In the genomic region with DNA sequence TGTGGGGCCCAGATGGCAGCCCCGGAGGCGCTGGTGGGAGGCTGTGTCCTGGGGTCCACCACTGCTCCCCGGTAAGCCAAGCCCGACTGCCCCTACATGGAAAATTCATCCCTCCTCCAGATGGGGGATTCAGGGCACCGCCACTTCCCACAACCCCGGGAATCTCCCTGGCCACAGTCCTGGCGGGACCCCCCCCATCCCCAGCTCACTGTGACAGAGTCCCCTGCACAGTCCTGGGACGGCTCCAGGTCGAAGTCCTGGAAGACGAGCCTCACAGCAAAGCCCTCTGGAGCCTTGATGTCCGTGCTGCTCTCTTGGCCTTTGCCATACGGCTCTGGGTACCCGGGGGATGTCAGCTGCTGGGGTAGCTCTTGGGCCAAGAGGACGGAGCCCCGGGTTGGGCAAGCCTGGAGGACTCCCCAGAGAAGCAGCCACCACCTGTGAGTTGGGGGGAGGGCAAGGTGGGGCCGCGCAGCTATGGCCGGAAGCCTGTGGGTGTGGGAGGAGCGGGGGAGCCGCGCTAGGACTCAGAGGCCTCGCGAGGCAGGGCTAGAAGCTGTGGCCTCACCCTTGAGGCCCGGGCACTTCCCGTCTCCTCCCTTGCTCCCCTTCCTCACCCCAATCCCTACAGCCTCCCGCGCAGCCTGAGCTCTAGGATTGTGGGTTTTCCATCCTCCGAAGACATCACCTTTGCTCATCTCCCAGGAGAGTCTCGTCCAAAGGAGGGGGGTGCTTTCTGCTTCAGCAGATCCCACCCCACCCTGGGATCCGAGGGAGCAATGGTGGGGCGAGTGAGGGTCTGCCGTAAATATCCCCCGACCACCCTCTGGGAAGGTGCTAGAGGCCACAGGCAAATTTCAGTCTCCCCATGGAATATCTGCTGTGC, we compare ENCODE assay signal across 8 cellular contexts. TPM values are rescaled to one million over a fixed set of nuclear protein-coding genes. Genes with fewer than 3 reads are reported as not detected.
DNase-seq lines count a peak whose midpoint lies in the region; ATAC-seq lines count a peak whose summit lies in the region.

No MANE protein-coding gene starts in this region.

- H4K91ac ChIP-seq in mesenchymal stem cell (ENCODE audit: low read length), result peak overlapping the region; percentile 91

- no peaks in the 10 kb centered on the region for H3K27me3 ChIP-seq in duodenal mucosa (ENCODE audit: control insufficient read depth in 1 of 2, insufficient read depth in 2 of 2, low read length in 2 of 2)
- H3K27me3 ChIP-seq in mesenchymal stem cell (ENCODE audit: control insufficient read depth in 1 of 2, insufficient read depth in 1 of 2, low read length in 2 of 2), result no peaks in the 10 kb centered on the region

- 30% methylated on average over 27 of the region's 33 CpGs for WGBS in mesenchymal stem cell

- peaks cover 10% of the 10 kb centered on the region for H3K9me3 Mint-ChIP-seq in activated CD4-positive, alpha-beta T cell treated with anti-CD3 and anti-CD28 coated beads, Interleukin-2, amount 10 ng/mL, durations not matched to agents 24 days and 14 days

- peak overlapping the region; percentile 81 for H3K27ac ChIP-seq in duodenal mucosa (ENCODE audit: low read depth, low read length)
- peak overlapping the region; percentile 79 for H3K27ac ChIP-seq in mesenchymal stem cell (ENCODE audit: low read length, poor library complexity, severe bottlenecking)

- peak overlapping the region; percentile 74 for H4K8ac ChIP-seq in mesenchymal stem cell (ENCODE audit: low read length)

- H3K18ac ChIP-seq in mesenchymal stem cell (ENCODE audit: low read depth in 1 of 2, low read length in 2 of 2), result peak overlapping the region; percentile 55 to 92

- H2AK5ac ChIP-seq in mesenchymal stem cell (ENCODE audit: low read length, severe bottlenecking), result peak overlapping the region; percentile 71

- peak overlapping the region; percentile 82 to 96 for H3K9ac ChIP-seq in duodenal mucosa (ENCODE audit: low read depth in 1 of 2, low read length in 2 of 2)
- H3K9ac ChIP-seq in mesenchymal stem cell (ENCODE audit: low read length), result peak overlapping the region; percentile 90

- peak overlapping the region; percentile 95 for H3K4me3 Mint-ChIP-seq in activated CD4-positive, alpha-beta T cell treated with anti-CD3 and anti-CD28 coated beads, Interleukin-2, amount 10 ng/mL, durations not matched to agents 24 days and 14 days

- H3K9me3 ChIP-seq in duodenal mucosa (ENCODE audit: control insufficient read depth in 1 of 2, low read length in 2 of 2), result peaks cover 0 to 2% of the 10 kb centered on the region in 2 donors
- H3K9me3 ChIP-seq in mesenchymal stem cell (ENCODE audit: control insufficient read depth, low read length), result peaks cover 3% of the 10 kb centered on the region

- H3K79me1 ChIP-seq in mesenchymal stem cell (replicated peaks; ENCODE audit: low read length, poor library complexity, severe bottlenecking), result peaks cover 20% of the 10 kb centered on the region

- peak overlapping the region; percentile 55 for H2BK15ac ChIP-seq in mesenchymal stem cell (ENCODE audit: low read depth, poor library complexity, severe bottlenecking)

- peak overlapping the region in 1 of 2 experiments; percentile 89 for H3K23ac ChIP-seq in mesenchymal stem cell (ENCODE audit: low read length in 2 of 2)

- peaks cover 0 to 3% of the 10 kb centered on the region in 2 donors for H3K36me3 ChIP-seq in duodenal mucosa (ENCODE audit: control insufficient read depth in 1 of 2, insufficient read depth in 2 of 2, low read length in 2 of 2)
- H3K36me3 ChIP-seq in mesenchymal stem cell (ENCODE audit: control insufficient read depth in 1 of 2, insufficient read depth in 2 of 2, low read depth in 1 of 2, low read length in 2 of 2), result peaks cover 6 to 30% of the 10 kb centered on the region in 2 experiments

- peak overlapping the region; percentile 79 for H3K4me2 ChIP-seq in mesenchymal stem cell (ENCODE audit: low read length, poor library complexity, severe bottlenecking)

- H3K27me3 Mint-ChIP-seq in activated CD4-positive, alpha-beta T cell treated with anti-CD3 and anti-CD28 coated beads, Interleukin-2, amount 10 ng/mL, durations not matched to agents 24 days and 14 days, result no peaks in the 10 kb centered on the region

- peak overlapping the region; percentile 85 to 97 for H3K4me3 ChIP-seq in duodenal mucosa (ENCODE audit: low read depth in 1 of 2, low read length in 2 of 2)
- H3K4me3 ChIP-seq in mesenchymal stem cell (ENCODE audit: insufficient read depth in 1 of 2, low read depth in 1 of 2, low read length in 2 of 2), result peak overlapping the region; percentile 66 to 87

- H3K4me1 Mint-ChIP-seq in activated CD4-positive, alpha-beta T cell treated with anti-CD3 and anti-CD28 coated beads, Interleukin-2, amount 10 ng/mL, durations not matched to agents 24 days and 14 days, result peaks cover 39% of the 10 kb centered on the region

- H3K27ac Mint-ChIP-seq in activated CD4-positive, alpha-beta T cell treated with anti-CD3 and anti-CD28 coated beads, Interleukin-2, amount 10 ng/mL, durations not matched to agents 24 days and 14 days, result peak overlapping the region; percentile 92

- intact Hi-C loops in activated CD4-positive, alpha-beta T cell treated with anti-CD3 and anti-CD28 coated beads, Interleukin-2, amount 10 ng/mL, durations not matched to agents 24 days and 14 days (cut with micrococcal nuclease), result loop anchor here (1.0 to 2.0 kb wide), 3 partner anchors 90 to 183 kb away; partner anchors contain the start of genes EMG1, LPCAT3 and PHB2

- ATAC-seq in HG02763 (IDR thresholded peaks at IDR 0.05; ENCODE audit: unreplicated experiment), result peak; percentile 83

- DNase-seq in NCI-H1436 (lab: John Stamatoyannopoulos, UW), result peak; percentile 37
- DNase-seq in NCI-H1436 treated with DMSO at 0.1 percent for 48 hours (lab: John Stamatoyannopoulos, UW), result no peak
- DNase-seq in NCI-H2107 (lab: John Stamatoyannopoulos, UW), result peak; percentile 53
- DNase-seq in activated CD4-positive, alpha-beta T cell treated with anti-CD3 and anti-CD28 coated beads, Interleukin-2, amount 10 ng/mL, durations not matched to agents 24 days and 14 days, result peak; percentile 94
- DNase-seq in mesenchymal stem cell, result peak; percentile 70
- DNase-seq in stimulated activated CD8-positive, alpha-beta memory T cell treated with anti-CD3 and anti-CD28 coated beads, Interleukin-15, amount 100 ng/mL, for 48 hours (ENCODE audit: low read depth in 2 of 2), result peak; percentile 74 to 80

- peak overlapping the region; percentile 64 to 76 for H3K4ac ChIP-seq in mesenchymal stem cell (ENCODE audit: low read depth in 1 of 2, low read length in 2 of 2)

- H2BK120ac ChIP-seq in mesenchymal stem cell (ENCODE audit: low read depth, low read length), result peak overlapping the region; percentile 65

- peak overlapping the region in 1 of 2 experiments; percentile 92 for H3K14ac ChIP-seq in mesenchymal stem cell (ENCODE audit: low read length in 2 of 2)

- H3K4me1 ChIP-seq in duodenal mucosa (ENCODE audit: control insufficient read depth in 1 of 2, insufficient read depth in 2 of 2, low read length in 2 of 2) (peaks cover 6 to 14% of the 10 kb centered on the region in 2 donors), mesenchymal stem cell (ENCODE audit: control insufficient read depth, insufficient read depth, low read depth, low read length) (peaks cover 10% of the 10 kb centered on the region)

- H2BK5ac ChIP-seq in mesenchymal stem cell (ENCODE audit: low read depth, low read length, poor library complexity, severe bottlenecking), result no peak overlapping the region

- peak overlapping the region; percentile 55 for H2AFZ ChIP-seq in mesenchymal stem cell (ENCODE audit: low read depth, low read length)

- peak overlapping the region in 1 of 2 experiments; percentile 70 for H2BK12ac ChIP-seq in mesenchymal stem cell (ENCODE audit: low read length in 2 of 2)

- peaks cover 45% of the 10 kb centered on the region for H3K36me3 Mint-ChIP-seq in activated CD4-positive, alpha-beta T cell treated with anti-CD3 and anti-CD28 coated beads, Interleukin-2, amount 10 ng/mL, durations not matched to agents 24 days and 14 days (ENCODE audit: low read depth)

RNA-seq across cellular contexts. Expression of gene C1RL, which starts 0.7 kb away (rescaled TPM):
- total RNA-seq in activated CD4-positive, alpha-beta T cell treated with anti-CD3 and anti-CD28 coated beads, Interleukin-2, amount 10 ng/mL, durations not matched to agents 24 days and 14 days, result 19.8 and 23.0 TPM in 2 replicates
- 18.5 TPM for polyA plus RNA-seq in mesenchymal stem cell (2013, experiment 1 of 2)
- polyA plus RNA-seq in mesenchymal stem cell (2013, experiment 2 of 2), result 18.8 TPM

RNA-seq across cellular contexts. Expression of gene C1R, which starts 16.0 kb away (rescaled TPM):
- 1.4 and 2.5 TPM in 2 replicates for total RNA-seq in activated CD4-positive, alpha-beta T cell treated with anti-CD3 and anti-CD28 coated beads, Interleukin-2, amount 10 ng/mL, durations not matched to agents 24 days and 14 days
- 79.1 TPM for polyA plus RNA-seq in mesenchymal stem cell (2013, experiment 1 of 2)
- 79.5 TPM for polyA plus RNA-seq in mesenchymal stem cell (2013, experiment 2 of 2)

RNA-seq across cellular contexts. Expression of gene RBP5, which starts 20.4 kb away (rescaled TPM):
- total RNA-seq in activated CD4-positive, alpha-beta T cell treated with anti-CD3 and anti-CD28 coated beads, Interleukin-2, amount 10 ng/mL, durations not matched to agents 24 days and 14 days, result not detected in 2 replicates
- polyA plus RNA-seq in mesenchymal stem cell (2013, experiment 1 of 2), result not detected
- not detected for polyA plus RNA-seq in mesenchymal stem cell (2013, experiment 2 of 2)

RNA-seq across cellular contexts. Expression of gene CLSTN3, which starts 21.9 kb away (rescaled TPM):
- total RNA-seq in activated CD4-positive, alpha-beta T cell treated with anti-CD3 and anti-CD28 coated beads, Interleukin-2, amount 10 ng/mL, durations not matched to agents 24 days and 14 days, result 42.1 and 47.0 TPM in 2 replicates
- 16.7 TPM for polyA plus RNA-seq in mesenchymal stem cell (2013, experiment 1 of 2)
- polyA plus RNA-seq in mesenchymal stem cell (2013, experiment 2 of 2), result 12.7 TPM

RNA-seq across cellular contexts. Expression of gene C1S, which starts 47.8 kb away (rescaled TPM):
- total RNA-seq in activated CD4-positive, alpha-beta T cell treated with anti-CD3 and anti-CD28 coated beads, Interleukin-2, amount 10 ng/mL, durations not matched to agents 24 days and 14 days, result 1.9 and 2.6 TPM in 2 replicates
- 92.4 TPM for polyA plus RNA-seq in mesenchymal stem cell (2013, experiment 1 of 2)
- 91.8 TPM for polyA plus RNA-seq in mesenchymal stem cell (2013, experiment 2 of 2)
